ENCODE assay signal across 27 cellular contexts in the genomic region with DNA sequence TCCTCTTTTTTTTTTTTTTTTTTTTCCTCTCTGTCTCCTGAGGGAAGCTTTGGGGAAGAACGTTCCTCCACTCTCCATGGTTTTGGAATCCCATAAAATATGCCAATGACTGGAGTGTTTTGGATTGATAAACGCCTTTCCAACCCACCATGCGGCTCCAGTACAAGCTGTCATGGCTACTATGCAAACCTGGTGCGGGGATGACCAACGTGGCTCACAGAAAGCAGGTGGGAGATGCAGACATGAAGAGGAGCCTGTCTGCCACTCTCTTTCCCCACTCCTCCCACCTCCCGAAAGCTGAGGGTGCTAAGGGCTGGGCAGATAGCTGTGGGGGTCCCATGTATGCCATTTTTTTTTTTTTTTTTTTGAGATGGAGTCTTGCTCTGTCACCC.
"Had no signal": no experiment of that assay in that cellular context is flagged by ENCODE, and none has a peak within 500 bp of the region (broad histone marks: within the 10 kb centered on the region; RNA-seq: fewer than 3 reads in every experiment).

No MANE protein-coding gene starts in this region.

- H3K27ac ChIP-seq: ascending aorta, brain microvascular endothelial cell, esophagus squamous epithelium, gastroesophageal sphincter, heart right ventricle had no signal

- H3K4me3 ChIP-seq: ascending aorta, esophagus squamous epithelium, gastroesophageal sphincter, heart right ventricle had no signal

- DNase-seq: activated CD4-positive, alpha-beta memory T cell treated with anti-CD3 and anti-CD28 coated beads for 36 hours; activated CD4-positive, alpha-beta T cell treated with anti-CD3 and anti-CD28 coated beads for 36 hours; activated CD4-positive, alpha-beta T cell treated with anti-CD3 and anti-CD28 coated beads, Interleukin-2, amount 10 ng/mL, durations not matched to agents 24 days and 14 days; activated CD4-positive, CD25-positive, alpha-beta regulatory T cell; activated CD4-positive, CD25-positive, alpha-beta regulatory T cell treated with anti-CD3 and anti-CD28 coated beads, Interleukin-2, amount 50 U/mL, for 72 hours; activated CD8-positive, alpha-beta memory T cell treated with anti-CD3 and anti-CD28 coated beads, Interleukin-2, amount 50 U/mL, for 48 hours; activated CD8-positive, alpha-beta T cell treated with anti-CD3 and anti-CD28 coated beads, Interleukin-2, amount 10 ng/mL, durations not matched to agents 7 days and 5 days; activated gamma-delta T cell; activated naive CD4-positive, alpha-beta T cell; activated naive CD4-positive, alpha-beta T cell treated with anti-CD3 and anti-CD28 coated beads, Interleukin-2, amount 10 ng/mL, durations not matched to agents 7 days and 5 days; activated naive CD8-positive, alpha-beta T cell treated with anti-CD3 and anti-CD28 coated beads, Interleukin-2, amount 10 ng/mL, durations not matched to agents 7 days and 5 days; activated T-cell treated with anti-CD3 and anti-CD28 coated beads for 4 hours; activated T-cell treated with anti-CD3 and anti-CD28 coated beads, Interleukin-2, amount 50 U/mL, for 24 hours; activated T-cell treated with anti-CD3 and anti-CD28 coated beads, Interleukin-2, amount 50 U/mL, for 72 hours; brain microvascular endothelial cell; caudate nucleus; cortex of kidney; dermis blood vessel endothelial cell; effector CD4-positive, alpha-beta T cell; effector memory CD8-positive, alpha-beta T cell; esophagus squamous epithelium; foreskin melanocyte; heart right ventricle; T-cell; T1000 had no signal

- H3K4me1 ChIP-seq: ascending aorta, esophagus squamous epithelium, gastroesophageal sphincter had no signal

- H3K36me3 ChIP-seq: ascending aorta, brain microvascular endothelial cell, esophagus squamous epithelium, gastroesophageal sphincter, heart right ventricle had no signal

- H3K9me3 ChIP-seq: ascending aorta, esophagus squamous epithelium, gastroesophageal sphincter, heart right ventricle had no signal
